In the genomic region with DNA sequence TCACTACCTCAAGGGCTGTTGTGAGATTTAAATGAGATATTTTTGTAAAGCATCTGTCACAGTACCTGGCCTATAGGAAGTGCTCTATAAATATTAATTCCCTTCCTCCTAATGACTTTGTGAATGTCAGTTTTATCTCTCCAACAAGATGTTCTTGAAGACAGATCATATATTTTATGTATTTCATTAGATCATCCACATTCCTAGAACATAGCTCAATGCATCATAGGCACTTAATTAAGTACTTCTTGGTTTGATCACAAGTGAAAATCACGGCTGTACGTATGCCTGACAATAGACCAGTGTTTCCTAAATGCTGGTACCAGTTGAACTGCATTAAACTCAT, we compare ENCODE assay signal across 30 cellular contexts.
"Had no signal": no experiment of that assay in that cellular context is flagged by ENCODE, and none has a peak within 500 bp of the region (broad histone marks: within the 10 kb centered on the region; RNA-seq: fewer than 3 reads in every experiment).

No MANE protein-coding gene starts in this region.

- H3K27ac ChIP-seq: body of pancreas, breast epithelium, KMS-11, SJCRH30, SK-N-MC, VCaP had no signal

- H3K9me3 ChIP-seq: body of pancreas, breast epithelium, SJCRH30 had no signal

- H3K4me3 Mint-ChIP-seq: activated B cell treated with CpG ODN at 0.5 μM for 24 hours; activated CD4-positive, alpha-beta memory T cell treated with anti-CD3 and anti-CD28 coated beads, Interleukin-2, amount 10 ng/mL, durations not matched to agents 7 days and 5 days; activated CD8-positive, alpha-beta memory T cell treated with anti-CD3 and anti-CD28 coated beads, Interleukin-2, amount 10 ng/mL, durations not matched to agents 7 days and 5 days; activated naive CD4-positive, alpha-beta T cell treated with anti-CD3 and anti-CD28 coated beads, Interleukin-2, amount 50 U/mL, for 24 hours; activated naive CD8-positive, alpha-beta T cell treated with anti-CD3 and anti-CD28 coated beads, Interleukin-2, amount 10 ng/mL, durations not matched to agents 7 days and 5 days; activated T-cell treated with anti-CD3 and anti-CD28 coated beads, Interleukin-2, amount 50 U/mL, for 24 hours; T-cell; T-helper 17 cell had no signal

- H3K27ac Mint-ChIP-seq: activated CD4-positive, alpha-beta memory T cell treated with anti-CD3 and anti-CD28 coated beads, Interleukin-2, amount 10 ng/mL, durations not matched to agents 7 days and 5 days; activated CD8-positive, alpha-beta memory T cell treated with anti-CD3 and anti-CD28 coated beads, Interleukin-2, amount 10 ng/mL, durations not matched to agents 7 days and 5 days; activated naive CD4-positive, alpha-beta T cell treated with anti-CD3 and anti-CD28 coated beads, Interleukin-2, amount 50 U/mL, for 24 hours; activated naive CD8-positive, alpha-beta T cell treated with anti-CD3 and anti-CD28 coated beads, Interleukin-2, amount 10 ng/mL, durations not matched to agents 7 days and 5 days; activated T-cell treated with anti-CD3 and anti-CD28 coated beads, Interleukin-2, amount 50 U/mL, for 24 hours; activated T-helper 2 cell treated with anti-CD3 and anti-CD28 coated beads, Interferon-gamma antibody, Interleukin-2, Interleukin-4, amounts not matched to agents 10 μg/mL and 5 μg/mL and 100 μg/mL, durations not matched to agents 14 hours and 24 hours and 36 hours; T-cell; T-helper 17 cell had no signal

- H3K4me3 ChIP-seq: body of pancreas, breast epithelium, SJCRH30, SK-N-MC had no signal

- H3K4me2 ChIP-seq: KMS-11 had no signal

- H3K36me3 ChIP-seq: breast epithelium, SJCRH30 had no signal

- H3K27me3 ChIP-seq: body of pancreas, breast epithelium, SJCRH30 had no signal

- H3K27me3 Mint-ChIP-seq: activated B cell treated with CpG ODN at 0.5 μM for 24 hours; activated CD4-positive, alpha-beta memory T cell treated with anti-CD3 and anti-CD28 coated beads, Interleukin-2, amount 10 ng/mL, durations not matched to agents 7 days and 5 days; activated CD8-positive, alpha-beta memory T cell treated with anti-CD3 and anti-CD28 coated beads, Interleukin-2, amount 10 ng/mL, durations not matched to agents 7 days and 5 days; activated naive CD4-positive, alpha-beta T cell treated with anti-CD3 and anti-CD28 coated beads, Interleukin-2, amount 50 U/mL, for 24 hours; activated naive CD8-positive, alpha-beta T cell treated with anti-CD3 and anti-CD28 coated beads, Interleukin-2, amount 10 ng/mL, durations not matched to agents 7 days and 5 days; activated T-cell treated with anti-CD3 and anti-CD28 coated beads, Interleukin-2, amount 50 U/mL, for 24 hours; T-cell; T-helper 17 cell had no signal

- H3K4me1 ChIP-seq: body of pancreas, SJCRH30 had no signal

- FAIRE-seq: astrocyte had no signal

- ATAC-seq: activated CD8-positive, alpha-beta memory T cell treated with anti-CD3 and anti-CD28 coated beads, Interleukin-2, amount 10 ng/mL, durations not matched to agents 7 days and 5 days; body of pancreas; Panc1; T-cell; T-helper 17 cell had no signal

- DNase-seq: activated B cell treated with CpG ODN at 0.5 μM for 24 hours; activated CD4-positive, alpha-beta memory T cell treated with anti-CD3 and anti-CD28 coated beads, Interleukin-2, amount 10 ng/mL, durations not matched to agents 7 days and 5 days; activated CD4-positive, alpha-beta T cell treated with anti-CD3 and anti-CD28 coated beads for 48 hours; activated CD4-positive, CD25-positive, alpha-beta regulatory T cell treated with anti-CD3 and anti-CD28 coated beads, Interleukin-2, amount 50 U/mL, for 72 hours; activated CD8-positive, alpha-beta memory T cell treated with anti-CD3 and anti-CD28 coated beads for 24 hours; activated CD8-positive, alpha-beta memory T cell treated with anti-CD3 and anti-CD28 coated beads, Interleukin-2, amount 10 ng/mL, durations not matched to agents 7 days and 5 days; activated CD8-positive, alpha-beta memory T cell treated with anti-CD3 and anti-CD28 coated beads, Interleukin-2, amount 50 U/mL, for 48 hours; activated gamma-delta T cell; activated naive CD4-positive, alpha-beta T cell treated with Interleukin-2 at 50 U/mL for 16 hours; activated naive CD8-positive, alpha-beta T cell treated with anti-CD3 and anti-CD28 coated beads, Interleukin-2, amount 10 ng/mL, durations not matched to agents 7 days and 5 days; activated T-cell treated with anti-CD3 and anti-CD28 coated beads, Interleukin-2, amount 50 U/mL, for 24 hours; amygdala; body of pancreas; NCI-H1105; NCI-H1417 treated with DMSO at 0.1 percent for 48 hours; NCI-H187 treated with DMSO at 0.1 percent for 48 hours; NCI-H2081 treated with DMSO at 0.1 percent for 48 hours; NCI-H345; NCI-H524 treated with DMSO at 0.1 percent for 48 hours; SJCRH30; T-cell; T-helper 17 cell had no signal

- H3K9ac ChIP-seq: KMS-11 had no signal

- H3K9me3 Mint-ChIP-seq: activated naive CD4-positive, alpha-beta T cell treated with anti-CD3 and anti-CD28 coated beads, Interleukin-2, amount 50 U/mL, for 24 hours; activated T-helper 2 cell treated with anti-CD3 and anti-CD28 coated beads, Interferon-gamma antibody, Interleukin-2, Interleukin-4, amounts not matched to agents 10 μg/mL and 5 μg/mL and 100 μg/mL, durations not matched to agents 14 hours and 24 hours and 36 hours; T-cell had no signal
